In the genomic region with DNA sequence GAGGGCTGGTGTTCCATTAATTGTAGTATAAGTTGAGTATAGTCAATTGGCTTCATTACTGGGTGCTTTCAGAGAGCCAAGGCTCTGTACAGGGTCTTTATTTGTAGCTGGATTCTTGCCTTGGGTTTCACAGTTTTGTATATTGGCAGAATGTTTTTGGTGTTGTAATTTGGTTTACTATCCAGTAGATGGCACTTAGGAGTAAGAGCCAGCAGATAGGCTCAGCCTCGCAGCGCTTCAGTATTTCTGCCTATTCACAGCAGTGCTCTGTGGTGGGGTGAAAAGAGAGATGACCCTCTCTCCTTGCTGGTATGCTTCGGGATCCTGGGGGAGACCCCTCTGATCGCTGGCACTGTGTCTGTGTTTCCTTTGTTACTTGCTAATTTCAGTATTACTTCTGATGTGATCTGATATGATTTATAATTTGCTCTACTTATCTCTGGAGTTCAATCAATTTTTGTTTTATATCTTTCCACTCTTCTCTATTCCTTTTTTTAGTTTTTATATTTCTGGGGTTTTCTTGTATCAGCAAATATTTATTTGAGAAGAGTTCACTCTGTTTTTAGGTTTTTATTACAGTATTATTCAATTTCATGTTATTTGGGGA, we compare ENCODE assay signal across 10 cellular contexts. TPM values are rescaled to one million over a fixed set of nuclear protein-coding genes. Genes with fewer than 3 reads are reported as not detected.
DNase-seq lines count a peak whose midpoint lies in the region; ATAC-seq and TF ChIP-seq lines count a peak whose summit lies in the region.
"Had no signal": no experiment of that assay in that cellular context is flagged by ENCODE, and none has a peak within 500 bp of the region (broad histone marks: within the 10 kb centered on the region; RNA-seq: fewer than 3 reads in every experiment).

No MANE protein-coding gene starts in this region.

- peak; percentile 39 to 51 for DNase-seq in NCI-H2081 (lab: John Stamatoyannopoulos, UW)
- DNase-seq in NCI-H2081 treated with DMSO at 0.1 percent for 48 hours (lab: John Stamatoyannopoulos, UW), result no peak
- DNase-seq in mammary epithelial cell, result peak; percentile 12
- DNase-seq in kidney epithelial cell (ENCODE audit: low read depth), result peak; percentile 12
- DNase-seq in stimulated activated naive B cell treated with anti-CD40 and anti-IgM and Interleukin-4, amounts not matched to agents 10 μg/mL and 1 μg/mL and 100 μg/mL, for 72 hours, result no peak

- H3K4me3 Mint-ChIP-seq in stimulated activated naive B cell treated with anti-CD40 and anti-IgM and Interleukin-4, amounts not matched to agents 10 μg/mL and 1 μg/mL and 100 μg/mL, for 72 hours, result no peak overlapping the region
- H3K4me3 Mint-ChIP-seq: CD8-positive, alpha-beta memory T cell; dendritic cell treated with granulocyte-macrophage colony-stimulating factor and Interleukin-4, amounts not matched to agents 40 ng/mL and 50 ng/mL, for 4 days had no signal

- no TSS peak for BruUV-seq in mammary epithelial cell (replicated peaks; lab: Mats Ljungman, UMichigan)

- H4K20me1 ChIP-seq in OCI-LY3 (ENCODE audit: insufficient read depth, low read length) (no peaks in the 10 kb centered on the region), mammary epithelial cell (ENCODE audit: insufficient read depth, low read length) (no peaks in the 10 kb centered on the region)

- H3K36me3 Mint-ChIP-seq in stimulated activated naive B cell treated with anti-CD40 and anti-IgM and Interleukin-4, amounts not matched to agents 10 μg/mL and 1 μg/mL and 100 μg/mL, for 72 hours, result no peaks in the 10 kb centered on the region
- H3K36me3 Mint-ChIP-seq: CD8-positive, alpha-beta memory T cell had no signal

- no peaks in the 10 kb centered on the region for H3K36me3 ChIP-seq in OCI-LY3 (replicated peaks; ENCODE audit: low read depth, low read length)
- no peaks in the 10 kb centered on the region for H3K36me3 ChIP-seq in mammary epithelial cell (ENCODE audit: insufficient read depth, low read length)
- H3K36me3 ChIP-seq in kidney epithelial cell (ENCODE audit: control insufficient read depth, insufficient read depth, low read length), result no peaks in the 10 kb centered on the region

- in situ Hi-C loops in mammary epithelial cell (cut with MboI; ENCODE audit: low sequenced_read_pairs in 2 of 2), result no loop called here

- peaks cover 10 to 27% of the 10 kb centered on the region in 2 donors for H3K27me3 Mint-ChIP-seq in stimulated activated naive B cell treated with anti-CD40 and anti-IgM and Interleukin-4, amounts not matched to agents 10 μg/mL and 1 μg/mL and 100 μg/mL, for 72 hours
- H3K27me3 Mint-ChIP-seq: dendritic cell treated with granulocyte-macrophage colony-stimulating factor and Interleukin-4, amounts not matched to agents 40 ng/mL and 50 ng/mL, for 4 days had no signal

- no peak overlapping the region for H3K27ac Mint-ChIP-seq in stimulated activated naive B cell treated with anti-CD40 and anti-IgM and Interleukin-4, amounts not matched to agents 10 μg/mL and 1 μg/mL and 100 μg/mL, for 72 hours
- H3K27ac Mint-ChIP-seq: CD8-positive, alpha-beta memory T cell; dendritic cell treated with granulocyte-macrophage colony-stimulating factor and Interleukin-4, amounts not matched to agents 40 ng/mL and 50 ng/mL, for 4 days had no signal

- peak; percentile 75 for TF ChIP-seq CTCF in OCI-LY3 (IDR thresholded peaks at IDR 0.05; ENCODE audit: low read depth, low read length)
- TF ChIP-seq CTCF in mammary epithelial cell (conservative IDR thresholded peaks at IDR 0.05 in 1 of 2, IDR thresholded peaks at IDR 0.05 in 1 of 2; ENCODE audit: extremely low read depth in 1 of 2, insufficient read depth in 1 of 2, low read depth in 1 of 2, low read length in 2 of 2), result peak; percentile 62 to 77
- peak; percentile 71 for TF ChIP-seq CTCF in kidney epithelial cell (IDR thresholded peaks at IDR 0.05; ENCODE audit: insufficient read depth, low read length, poor library complexity, severe bottlenecking)

- dilution Hi-C loops in mammary epithelial cell (cut with HindIII; ENCODE audit: low sequenced_read_pairs), result no loop called here

- H3K9ac ChIP-seq in OCI-LY3 (ENCODE audit: low read length) (no peak overlapping the region), mammary epithelial cell (ENCODE audit: insufficient read depth, low read length) (no peak overlapping the region)

- WGBS in mammary epithelial cell (ENCODE audit: low coverage, missing lambda C conversion rate), result 4% methylated on average over 3 of the region's 4 CpGs

- no peaks in the 10 kb centered on the region for H3K4me1 Mint-ChIP-seq in stimulated activated naive B cell treated with anti-CD40 and anti-IgM and Interleukin-4, amounts not matched to agents 10 μg/mL and 1 μg/mL and 100 μg/mL, for 72 hours
- H3K4me1 Mint-ChIP-seq: CD8-positive, alpha-beta memory T cell had no signal

- CTCF ChIA-PET in mammary epithelial cell (lab: Charles Lee; ENCODE audit: low non-redundant PET), result no interaction called here

- H3K4me3 ChIP-seq in OCI-LY3 (ENCODE audit: low read length) (no peak overlapping the region), mammary epithelial cell (replicated peaks in 1 of 3; ENCODE audit: insufficient read depth in 1 of 3, low read depth in 2 of 3, low read length in 3 of 3) (no peak overlapping the region), kidney epithelial cell (ENCODE audit: low read depth, low read length) (no peak overlapping the region)

- H3K4me1 ChIP-seq in OCI-LY3 (ENCODE audit: low read length), result no peaks in the 10 kb centered on the region
- H3K4me1 ChIP-seq in mammary epithelial cell (ENCODE audit: insufficient read depth, low read length), result no peaks in the 10 kb centered on the region

- H3K27ac ChIP-seq in OCI-LY3 (ENCODE audit: low read length) (no peak overlapping the region), mammary epithelial cell (ENCODE audit: insufficient read depth, low read depth, low read length) (no peak overlapping the region)

- H3K9me3 ChIP-seq in OCI-LY3 (ENCODE audit: insufficient read depth, low read length) (no peaks in the 10 kb centered on the region), mammary epithelial cell (replicated peaks; ENCODE audit: insufficient read depth, low read length) (no peaks in the 10 kb centered on the region)

- ATAC-seq in GM21390 (IDR thresholded peaks at IDR 0.05; ENCODE audit: unreplicated experiment) (peak; percentile 95), HG03565 (IDR thresholded peaks at IDR 0.05; ENCODE audit: unreplicated experiment) (peak; percentile 91)
- peak; percentile 66 to 85 for ATAC-seq in stimulated activated naive B cell treated with anti-CD40 and anti-IgM and Interleukin-4, amounts not matched to agents 10 μg/mL and 1 μg/mL and 100 μg/mL, for 72 hours (replicated peaks)

- H3K4me2 ChIP-seq in OCI-LY3 (ENCODE audit: low read length), result peak overlapping the region; percentile 39; the same call in 1 of the 2 replicates
- H3K4me2 ChIP-seq in mammary epithelial cell (ENCODE audit: insufficient read depth, low read depth, low read length), result no peak overlapping the region

- H3K79me2 ChIP-seq in OCI-LY3 (ENCODE audit: low read length) (no peaks in the 10 kb centered on the region), mammary epithelial cell (ENCODE audit: insufficient read depth, low read length) (no peaks in the 10 kb centered on the region)

- H3K27me3 ChIP-seq in OCI-LY3 (ENCODE audit: low read depth, low read length) (peaks cover 24% of the 10 kb centered on the region), mammary epithelial cell (ENCODE audit: insufficient read depth, low read length) (peaks cover 9% of the 10 kb centered on the region), kidney epithelial cell (ENCODE audit: control insufficient read depth, insufficient read depth, low read length) (no peaks in the 10 kb centered on the region)

- H2AFZ ChIP-seq in OCI-LY3 (ENCODE audit: low read depth, low read length) (0 out of 2 replicates have a peak overlapping the region, but pooled peaks have one; percentile 29), mammary epithelial cell (ENCODE audit: low read depth, low read length) (no peak overlapping the region)

- intact Hi-C loops in mammary epithelial cell (cut with micrococcal nuclease), result loop anchor here (1.0 kb wide), 1 partner anchor 59 kb away; no protein-coding TSS in a partner anchor

- no peaks in the 10 kb centered on the region for H3K9me3 Mint-ChIP-seq in stimulated activated naive B cell treated with anti-CD40 and anti-IgM and Interleukin-4, amounts not matched to agents 10 μg/mL and 1 μg/mL and 100 μg/mL, for 72 hours
- H3K9me3 Mint-ChIP-seq: CD8-positive, alpha-beta memory T cell; dendritic cell treated with granulocyte-macrophage colony-stimulating factor and Interleukin-4, amounts not matched to agents 40 ng/mL and 50 ng/mL, for 4 days had no signal

RNA-seq across cellular contexts. Expression of a gene that starts 52.2 kb away (rescaled TPM):
- total RNA-seq in mammary epithelial cell, result under 1 TPM in 1 of 2 donors, not detected in 1; under 0.01 TPM
- polyA plus RNA-seq in mammary epithelial cell, result not detected
- polyA minus RNA-seq in mammary epithelial cell, result not detected
- 2.3 and 2.5 TPM in 2 replicates for total RNA-seq in kidney epithelial cell
- polyA plus RNA-seq: CD8-positive, alpha-beta memory T cell had no signal

Comparison
In these comparisons a context has a peak if more than half of its experiments do, and no peak if none do; other contexts are left out.
1. DNase-seq: peak in NCI-H2081 (2 of 2), mammary epithelial cell (single experiment) and kidney epithelial cell (single experiment); none in NCI-H2081 treated with DMSO at 0.1 percent for 48 hours (single experiment) and stimulated activated naive B cell treated with anti-CD40 and anti-IgM and Interleukin-4, amounts not matched to agents 10 μg/mL and 1 μg/mL and 100 μg/mL, for 72 hours (single experiment).
2. Peak in every context shown above with its lines, with median percentiles within 50 percentile points of each other: ATAC-seq and CTCF ChIP-seq.